In genomic region chr4:102717448-102718092, GRCh38 we compare ENCODE assay signal across 13 cellular contexts. TPM values are rescaled to one million over a fixed set of nuclear protein-coding genes. Genes with fewer than 3 reads are reported as not detected.
A peak's percentile ranks its signal among the peaks of the same experiment; 100 is the strongest.
DNase-seq lines count a peak whose midpoint lies in the region; ATAC-seq, FAIRE-seq and TF ChIP-seq lines count a peak whose summit lies in the region.
"Had no signal": no experiment of that assay in that cellular context is flagged by ENCODE, and none has a peak within 500 bp of the region (broad histone marks: within the 10 kb centered on the region; RNA-seq: fewer than 3 reads in every experiment).

No MANE protein-coding gene starts in this region.

- H3K9me3 ChIP-seq in trophoblast cell (ENCODE audit: insufficient read depth, low read depth, low read length) = no peaks in the 10 kb centered on the region
- no peaks in the 10 kb centered on the region for H3K9me3 ChIP-seq in ascending aorta

- H2BK12ac ChIP-seq in trophoblast cell (ENCODE audit: low read length) = no peak overlapping the region

- H3K4me3 ChIP-seq in GM08714 (ENCODE audit: low read length) (peak overlapping the region; percentile 1; the same call in 1 of the 2 replicates), trophoblast cell (ENCODE audit: low read depth, low read length) (no peak overlapping the region), ascending aorta (no peak overlapping the region)
- H3K4me3 ChIP-seq: BLaER1 treated with 17β-estradiol and CSF1 and Interleukin-3, amounts not matched to agents 10 nM and 100 nM had no signal

- DNase-seq in epithelial cell of prostate (ENCODE audit: low read depth, low spot score) (peak; percentile 10), trophoblast cell (peak; percentile 30 to 33), NCI-H2196 (lab: John Stamatoyannopoulos, UW; ENCODE audit: unreplicated experiment) (no peak), ascending aorta (ENCODE audit: low spot score in 2 of 2) (no peak), GM12891 (ENCODE audit: insufficient read length, low spot score) (no peak)
- DNase-seq in stimulated activated naive CD4-positive, alpha-beta T cell (lab: John Stamatoyannopoulos, UW) = no peak
- DNase-seq: activated gamma-delta T cell treated with Interleukin-2 at 50 U/mL for 16 hours, kidney, NCI-H2171 treated with DMSO at 0.1 percent for 48 hours had no signal

- no peak overlapping the region for H4K8ac ChIP-seq in trophoblast cell (ENCODE audit: low read depth, low read length)

- peak overlapping the region; percentile 95 for H2BK120ac ChIP-seq in trophoblast cell (ENCODE audit: insufficient read depth, low read length, poor library complexity)

- H3K18ac ChIP-seq in trophoblast cell (ENCODE audit: low read length) = no peak overlapping the region

- no peak overlapping the region for H3K4ac ChIP-seq in trophoblast cell (ENCODE audit: low read depth, low read length)

- peak overlapping the region; percentile 87 for H3K14ac ChIP-seq in trophoblast cell (ENCODE audit: low read length)

- peaks cover 3% of the 10 kb centered on the region for H3K79me2 ChIP-seq in trophoblast cell (ENCODE audit: control insufficient read depth, insufficient read depth, low read length, poor library complexity)

- peaks cover 26% of the 10 kb centered on the region for H3K79me1 ChIP-seq in trophoblast cell (ENCODE audit: low read length)

- H2AFZ ChIP-seq in trophoblast cell (ENCODE audit: insufficient read depth, low read length, poor library complexity) = no peak overlapping the region

- peaks cover 10 to 11% of the 10 kb centered on the region in 2 experiments for H3K36me3 ChIP-seq in trophoblast cell (ENCODE audit: control insufficient read depth in 1 of 2, insufficient read depth in 2 of 2, low read length in 2 of 2)
- H3K36me3 ChIP-seq in ascending aorta = peaks cover 2 to 18% of the 10 kb centered on the region in 2 donors

- no peak overlapping the region for H3K23ac ChIP-seq in trophoblast cell (ENCODE audit: low read length)

- H3K4me1 ChIP-seq in trophoblast cell (ENCODE audit: control insufficient read depth in 1 of 2, insufficient read depth in 2 of 2, low read length in 2 of 2) = peaks cover 8 to 18% of the 10 kb centered on the region in 2 experiments
- H3K4me1 ChIP-seq in ascending aorta = no peaks in the 10 kb centered on the region
- H3K4me1 ChIP-seq: BLaER1 treated with 17β-estradiol and CSF1 and Interleukin-3, amounts not matched to agents 10 nM and 100 nM had no signal

- no peak for FAIRE-seq in GM12891 (lab: Jason Lieb, UNC)
- FAIRE-seq: H54, kidney had no signal

- peak overlapping the region; percentile 98 for H2BK5ac ChIP-seq in trophoblast cell (ENCODE audit: low read depth, low read length, poor library complexity)

- H3K4me2 ChIP-seq in trophoblast cell (ENCODE audit: low read length) = no peak overlapping the region
- H3K4me2 ChIP-seq: BLaER1 treated with 17β-estradiol and CSF1 and Interleukin-3, amounts not matched to agents 10 nM and 100 nM had no signal

- peak; percentile 47 for ATAC-seq in HG03354 (IDR thresholded peaks at IDR 0.05; ENCODE audit: poor library complexity, severe bottlenecking, unreplicated experiment)

- H4K12ac ChIP-seq in trophoblast cell (ENCODE audit: low read depth, low read length) = no peak overlapping the region

- no peak for TF ChIP-seq CTCF in ascending aorta (IDR thresholded peaks at IDR 0.05)

- intact Hi-C loops in ascending aorta (cut with DNase I) = no loop called here

- H3K27me3 ChIP-seq in trophoblast cell (ENCODE audit: insufficient read depth, low read length) (no peaks in the 10 kb centered on the region), ascending aorta (no peaks in the 10 kb centered on the region)
- H3K27me3 ChIP-seq: BLaER1 treated with 17β-estradiol and CSF1 and Interleukin-3, amounts not matched to agents 10 nM and 100 nM had no signal

- H3K9ac ChIP-seq in trophoblast cell (ENCODE audit: low read length) = no peak overlapping the region
- H3K9ac ChIP-seq: BLaER1 treated with 17β-estradiol and CSF1 and Interleukin-3, amounts not matched to agents 10 nM and 100 nM had no signal

- TF ChIP-seq POLR2A in GM12891 (IDR thresholded peaks at IDR 0.05; ENCODE audit: low read depth, low read length) = no peak

- peak overlapping the region; percentile 94 for H4K91ac ChIP-seq in trophoblast cell (ENCODE audit: low read depth, low read length)

- no CpG with 5 or more reads among the region's 1 CpG for WGBS in trophoblast cell (ENCODE audit: extremely low coverage, insufficient coverage, insufficient read length)

- H2AK5ac ChIP-seq in trophoblast cell (ENCODE audit: low read length) = no peak overlapping the region

- H3K27ac ChIP-seq in epithelial cell of prostate (peak overlapping the region; percentile 31), trophoblast cell (ENCODE audit: low read depth, low read length) (peak overlapping the region; percentile 99), ascending aorta (no peak overlapping the region)
- H3K27ac ChIP-seq: BLaER1 treated with 17β-estradiol and CSF1 and Interleukin-3, amounts not matched to agents 10 nM and 100 nM had no signal

TF ChIP-seq in GM12891, 5 proteins besides CTCF, POLR2A, EP300 and RAD21:
- TF ChIP-seq POLR2AphosphoS5 (IDR thresholded peaks at IDR 0.05; ENCODE audit: low read depth, low read length) (no peak), TAF1 (IDR thresholded peaks at IDR 0.05; ENCODE audit: low read depth, low read length) (no peak), SPI1 (IDR thresholded peaks at IDR 0.05; ENCODE audit: low read depth, low read length) (no peak), POU2F2 (IDR thresholded peaks at IDR 0.05; ENCODE audit: low read depth, low read length) (no peak), PAX5 (IDR thresholded peaks at IDR 0.05; ENCODE audit: insufficient read depth, low read length, severe bottlenecking) (no peak)

RNA-seq across cellular contexts. Expression of gene MANBA, which starts 43.2 kb away (rescaled TPM):
- polyA plus RNA-seq in trophoblast cell (2013) = 113 and 115 TPM in 2 replicates
- total RNA-seq in ascending aorta = 9.7 TPM
- polyA plus RNA-seq in GM12891 (2012; ENCODE audit: low read depth, missing spikeins) = 18.9 TPM

Comparison
In these comparisons a context has a peak if more than half of its experiments do, and no peak if none do; other contexts are left out.
1. DNase-seq: peak in epithelial cell of prostate (single experiment) and trophoblast cell (2 of 2); none in NCI-H2196 (single experiment), ascending aorta (0 of 2), GM12891 (single experiment) and stimulated activated naive CD4-positive, alpha-beta T cell (0 of 6).
2. H3K27ac ChIP-seq: peak in epithelial cell of prostate (single experiment) and trophoblast cell (single experiment); none in ascending aorta (0 of 2).